ENCODE assay signal across 14 cellular contexts in the genomic region with DNA sequence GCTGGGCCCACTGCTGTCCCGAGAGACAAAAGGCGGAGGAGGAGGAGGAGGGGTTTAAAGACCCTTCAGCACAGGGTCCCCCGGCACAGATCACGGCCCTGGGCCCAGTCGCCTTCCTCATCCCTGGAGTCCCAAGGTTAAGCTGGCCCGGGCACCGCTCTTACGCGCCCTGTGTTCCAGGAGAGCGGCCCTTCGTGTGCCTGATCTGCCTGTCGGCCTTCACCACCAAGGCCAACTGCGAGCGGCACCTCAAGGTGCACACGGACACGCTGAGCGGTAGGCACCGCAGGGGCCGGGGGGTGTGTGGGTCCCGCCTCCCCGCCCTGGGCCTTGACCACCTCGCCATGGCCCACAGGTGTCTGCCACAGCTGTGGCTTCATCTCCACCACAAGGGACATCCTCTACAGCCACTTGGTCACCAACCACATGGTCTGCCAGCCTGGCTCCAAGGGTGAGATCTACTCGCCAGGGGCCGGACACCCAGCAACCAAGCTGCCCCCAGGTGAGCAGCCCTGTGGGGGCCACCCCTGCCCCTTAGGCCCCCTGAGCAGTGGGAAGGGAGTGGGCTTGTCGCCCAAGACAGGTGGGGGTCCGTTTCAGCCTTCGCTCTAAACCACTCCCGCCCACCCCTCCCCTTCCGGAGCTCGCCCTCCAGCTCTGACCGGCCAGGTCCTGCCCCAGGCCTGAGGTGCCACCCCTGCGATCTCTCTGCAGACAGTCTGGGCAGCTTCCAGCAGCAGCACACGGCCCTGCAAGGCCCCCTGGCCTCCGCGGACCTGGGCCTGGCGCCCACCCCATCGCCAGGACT. TPM values are rescaled to one million over a fixed set of nuclear protein-coding genes. Genes with fewer than 3 reads are reported as not detected.
DNase-seq lines count a peak whose midpoint lies in the region; ATAC-seq, FAIRE-seq and TF ChIP-seq lines count a peak whose summit lies in the region.
"Had no signal": no experiment of that assay in that cellular context is flagged by ENCODE, and none has a peak within 500 bp of the region (broad histone marks: within the 10 kb centered on the region; RNA-seq: fewer than 3 reads in every experiment).

No MANE protein-coding gene starts in this region.

- no peak overlapping the region for H2AFZ ChIP-seq in osteoblast (ENCODE audit: low read length)
- H2AFZ ChIP-seq: PC-9 had no signal

- peaks cover 2% of the 10 kb centered on the region for H3K79me2 ChIP-seq in osteoblast (ENCODE audit: insufficient read depth, low read length)

- TF ChIP-seq CTCF in heart left ventricle (IDR thresholded peaks at IDR 0.05) = no peak
- no peak for TF ChIP-seq CTCF in left ventricle myocardium inferior (IDR thresholded peaks at IDR 0.05; ENCODE audit: borderline replicate concordance)
- no peak for TF ChIP-seq CTCF in osteoblast (IDR thresholded peaks at IDR 0.05; ENCODE audit: extremely low read depth, low read depth, low read length)
- TF ChIP-seq CTCF in vagina (IDR thresholded peaks at IDR 0.05) = no peak

- H3K4me2 ChIP-seq in osteoblast (ENCODE audit: insufficient read depth, low read length) = peak overlapping the region; percentile 72
- H3K4me2 ChIP-seq: PC-9 had no signal

- H3K9me3 ChIP-seq in heart left ventricle (no peaks in the 10 kb centered on the region), left ventricle myocardium inferior (replicated peaks) (no peaks in the 10 kb centered on the region), osteoblast (ENCODE audit: low read depth, low read length) (no peaks in the 10 kb centered on the region), vagina (no peaks in the 10 kb centered on the region)

- H3K4me1 ChIP-seq in heart left ventricle = peaks cover 0 to 24% (median 10%) of the 10 kb centered on the region in 12 donors
- peaks cover 33% of the 10 kb centered on the region for H3K4me1 ChIP-seq in left ventricle myocardium inferior
- H3K4me1 ChIP-seq in osteoblast (ENCODE audit: insufficient read depth, low read length) = peaks cover 4% of the 10 kb centered on the region
- H3K4me1 ChIP-seq in vagina = peaks cover 33% of the 10 kb centered on the region

- intact Hi-C loops in heart left ventricle (cut with DNase I) = loop anchor here in 2 of 10 donors (10.0 kb wide), 2 partner anchors 568 to 578 kb away; a partner anchor contains a TSS
- intact Hi-C loops in cardiac septum (cut with DNase I) = no loop called here
- intact Hi-C loops in left ventricle myocardium inferior (cut with micrococcal nuclease) = no loop called here
- intact Hi-C loops in vagina (cut with DNase I) = no loop called here

- 83 to 90% (median 87%) methylated on average over 19 to 37 of the region's 37 CpGs for WGBS in heart left ventricle, 4 donors

- ATAC-seq in heart left ventricle (peak in 2 of 4 donors; percentile 1 to 2), HG03095 (IDR thresholded peaks at IDR 0.05; ENCODE audit: unreplicated experiment) (no peak)
- ATAC-seq: GM12878; stimulated activated effector memory CD8-positive, alpha-beta T cell treated with anti-CD3 and anti-CD28 coated beads, Interleukin-12 subunit alpha, Interleukin-12 subunit beta, amount 100 ng/mL, for 72 hours had no signal

- H4K20me1 ChIP-seq in osteoblast (ENCODE audit: insufficient read depth, low read length) = peaks cover 13% of the 10 kb centered on the region

- H3K27me3 ChIP-seq in heart left ventricle (no peaks in the 10 kb centered on the region), left ventricle myocardium inferior (ENCODE audit: low read depth) (no peaks in the 10 kb centered on the region), osteoblast (ENCODE audit: insufficient read depth, low read length) (no peaks in the 10 kb centered on the region), vagina (no peaks in the 10 kb centered on the region)

- no peak for TF ChIP-seq POLR2A in heart left ventricle (IDR thresholded peaks at IDR 0.05)
- TF ChIP-seq POLR2A in vagina (IDR thresholded peaks at IDR 0.05) = no peak
- TF ChIP-seq POLR2A in H54 (IDR thresholded peaks at IDR 0.05; ENCODE audit: low read depth, low read length) = no peak

- DNase-seq in heart left ventricle = peak in 2 of 5 donors; percentile 26 to 61
- DNase-seq in cardiac septum (ENCODE audit: low spot score) = no peak
- no peak for DNase-seq in left ventricle myocardium inferior
- DNase-seq in osteoblast (ENCODE audit: insufficient read length, low spot score, missing footprints) = peak; percentile 88
- DNase-seq in vagina (ENCODE audit: extremely low spot score in 2 of 2) = no peak
- no peak for DNase-seq in H54 (ENCODE audit: insufficient read length, low spot score)
- DNase-seq in foreskin melanocyte = no peak
- DNase-seq: Karpas-422, NCI-H2171 treated with DMSO at 0.1 percent for 48 hours, PC-9, T-helper 9 cell had no signal

- FAIRE-seq in H54 (lab: Jason Lieb, UNC) = no peak
- FAIRE-seq: GM12878 had no signal

- peak overlapping the region in 4 of 12 donors; percentile 32 to 77 (median 44) for H3K27ac ChIP-seq in heart left ventricle
- peak overlapping the region; percentile 93 for H3K27ac ChIP-seq in left ventricle myocardium inferior (replicated peaks)
- H3K27ac ChIP-seq in osteoblast (ENCODE audit: low read depth, low read length) = no peak overlapping the region
- H3K27ac ChIP-seq in vagina = no peak overlapping the region
- H3K27ac ChIP-seq: PC-9 had no signal

- H3K36me3 ChIP-seq in heart left ventricle (peaks cover 0 to 9% (median 0%) of the 10 kb centered on the region in 9 donors), left ventricle myocardium inferior (no peaks in the 10 kb centered on the region), osteoblast (ENCODE audit: insufficient read depth, low read length) (no peaks in the 10 kb centered on the region), vagina (peaks cover 0 to 5% of the 10 kb centered on the region in 2 donors)

- H3K4me3 ChIP-seq in heart left ventricle (peak overlapping the region in 11 of 12 donors; percentile 13 to 94 (median 49)), left ventricle myocardium inferior (peak overlapping the region; percentile 78), osteoblast (ENCODE audit: insufficient read depth, low read length) (peak overlapping the region; percentile 55), vagina (peak overlapping the region; percentile 58 to 97)
- H3K4me3 ChIP-seq: GM12878, PC-9 had no signal

RNA-seq across cellular contexts. Expression of a gene that starts 37.6 kb away (rescaled TPM):
- total RNA-seq in heart left ventricle (10 to 100 TPM in 8 of 9 donors, 1 to 10 TPM in 1; 8.4 to 28.4 (median 21.9) TPM), cardiac septum (20.6 TPM), left ventricle myocardium inferior (21.3 TPM), osteoblast (10.6 and 10.9 TPM in 2 replicates), vagina (18.4 TPM)
- polyA plus RNA-seq in heart left ventricle = 10 to 100 TPM; 20.5 to 23.7 TPM
